Comparison of ENCODE assay signal across 8 cellular contexts in the genomic region with DNA sequence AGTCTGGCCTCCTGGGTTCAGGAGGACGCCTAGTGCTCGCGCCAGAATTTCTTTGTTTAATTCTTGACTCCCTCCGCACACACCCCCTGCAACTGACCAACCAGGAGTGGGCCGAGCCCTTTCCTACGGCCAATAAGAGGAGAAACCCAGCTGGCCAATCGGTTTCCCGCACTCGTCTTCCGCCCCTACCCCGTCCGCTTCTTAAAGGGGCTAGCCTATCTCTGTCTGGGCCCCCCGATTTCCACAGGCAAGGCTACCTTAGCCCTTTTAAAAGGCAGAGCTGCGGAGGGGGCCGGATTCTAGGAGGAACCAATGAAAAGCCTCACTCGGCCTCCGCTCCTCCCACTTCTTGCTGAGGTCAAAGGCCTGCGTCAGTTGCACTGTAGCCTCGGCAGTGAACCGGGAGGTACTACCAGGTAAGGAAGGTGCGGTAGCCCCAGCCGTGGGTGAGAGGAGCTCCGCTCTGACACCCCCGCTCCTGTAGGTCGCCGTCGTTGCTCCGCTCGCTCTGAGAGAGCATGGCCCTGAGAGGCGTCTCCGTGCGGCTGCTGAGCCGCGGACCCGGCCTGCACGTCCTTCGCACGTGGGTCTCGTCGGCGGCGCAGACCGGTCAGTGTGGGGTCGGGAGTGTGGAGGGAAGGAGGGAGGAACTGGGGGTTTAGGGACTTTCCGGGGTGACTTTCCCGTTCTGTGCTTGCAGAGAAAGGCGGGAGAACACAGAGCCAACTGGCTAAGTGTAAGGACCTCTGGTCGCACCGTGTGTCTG. TPM values are rescaled to one million over a fixed set of nuclear protein-coding genes. Genes with fewer than 3 reads are reported as not detected.
DNase-seq lines count a peak whose midpoint lies in the region; ATAC-seq and TF ChIP-seq lines count a peak whose summit lies in the region.

Gene GCDH, plus strand, starts transcription at position 374 of the 766 bp plus-strand sequence. Its CDS starts 145 bp downstream, at position 519.

- H3K4me3 ChIP-seq in HFF-Myc (replicated peaks; ENCODE audit: low read depth, low read length) (peak within 1 kb of the TSS; percentile 78), SK-N-SH (ENCODE audit: low read depth in 2 of 2, low read length in 1 of 2) (peak within 1 kb of the TSS; percentile 80 to 84), gastroesophageal sphincter (peak within 1 kb of the TSS; percentile 73 to 90), neutrophil (ENCODE audit: low read depth in 1 of 2, low read length in 1 of 2) (peak within 1 kb of the TSS; percentile 79 to 82)

- H3K36me3 ChIP-seq in SK-N-SH (replicated peaks in 1 of 2; ENCODE audit: control insufficient read depth in 1 of 2, insufficient read depth in 2 of 2, low read length in 1 of 2) (peaks cover 5 to 6% of the 10 kb centered on the region in 2 experiments), gastroesophageal sphincter (peaks cover 0 to 32% of the 10 kb centered on the region in 2 donors), neutrophil (peaks cover 14% of the 10 kb centered on the region)

- no peaks in the 10 kb centered on the region; the same call in 1 of the 2 replicates for H3K27me3 ChIP-seq in SK-N-SH (ENCODE audit: insufficient read depth)
- H3K27me3 ChIP-seq in gastroesophageal sphincter, result peaks cover 11% of the 10 kb centered on the region
- peaks cover 4% of the 10 kb centered on the region for H3K27me3 ChIP-seq in neutrophil

- 0% methylated on average over 19 of the region's 49 CpGs for WGBS in SK-N-SH (ENCODE audit: low lambda C conversion rate)
- 0% methylated on average over 4 of the region's 49 CpGs; no CpG with 5 or more reads in 1 of the 2 donors for WGBS in gastroesophageal sphincter (ENCODE audit: low coverage in 1 of 2), 2 donors

- CTCF ChIA-PET in SK-N-SH (lab: Yijun Ruan, JAX), result interaction anchor here (1.0 to 2.7 kb wide), 11 partner anchors 10 to 84 kb away, joined by 3 to 13 read pairs (median 3); partner anchors contain the start of genes DNASE2 and RNASEH2A

- TF ChIP-seq CTCF in HFF-Myc (IDR thresholded peaks at IDR 0.05; ENCODE audit: low read depth, low read length, missing control alignments) (no peak), SK-N-SH (IDR thresholded peaks at IDR 0.05) (no peak), gastroesophageal sphincter (IDR thresholded peaks at IDR 0.05) (peak in 1 of 4 experiments; percentile 13), neutrophil (IDR thresholded peaks at IDR 0.05) (peak; percentile 28)

- H3K79me2 ChIP-seq in SK-N-SH (ENCODE audit: insufficient read depth), result peaks cover 13% of the 10 kb centered on the region

- peak within 1 kb of the TSS; percentile 60; the same call in 1 of the 2 replicates for H3K9ac ChIP-seq in SK-N-SH

- POLR2A ChIA-PET in SK-N-SH (lab: Yijun Ruan, JAX), result interaction anchor here (0.5 to 2.3 kb wide), 19 partner anchors 9 to 262 kb away, joined by 3 to 21 read pairs (median 4); partner anchors contain the start of genes CALR, DNASE2, FARSA and JUNB

- H3F3A ChIP-seq in SK-N-SH (replicated peaks; ENCODE audit: insufficient read depth), result peaks cover 4% of the 10 kb centered on the region

- peak; percentile 99 for ATAC-seq in gastroesophageal sphincter

- H3K9me3 ChIP-seq in SK-N-SH (no peaks in the 10 kb centered on the region), gastroesophageal sphincter (no peaks in the 10 kb centered on the region), neutrophil (no peaks in the 10 kb centered on the region)

- peak; percentile 70 to 78 for TF ChIP-seq POLR2A in gastroesophageal sphincter (IDR thresholded peaks at IDR 0.05)

- H3K4me2 ChIP-seq in SK-N-SH, result peak within 1 kb of the TSS; percentile 99

- H4K20me1 ChIP-seq in SK-N-SH (ENCODE audit: insufficient read depth), result no peaks in the 10 kb centered on the region

- no peak within 1 kb of the TSS for H3K27ac ChIP-seq in SK-N-SH (ENCODE audit: low read depth in 2 of 2, low read length in 1 of 2)
- peak within 1 kb of the TSS; percentile 67 to 92 (median 88) for H3K27ac ChIP-seq in gastroesophageal sphincter
- peak within 1 kb of the TSS; percentile 74 for H3K27ac ChIP-seq in neutrophil
- peak within 1 kb of the TSS; percentile 70 for H3K27ac ChIP-seq in substantia nigra (ENCODE audit: low read depth, low read length, poor library complexity, severe bottlenecking)

- peak within 1 kb of the TSS; percentile 72 for H2AFZ ChIP-seq in SK-N-SH (ENCODE audit: low read depth)

- H3K9me2 ChIP-seq in SK-N-SH, result no peaks in the 10 kb centered on the region

- peaks cover 6 to 8% of the 10 kb centered on the region in 2 experiments; a peak in 2 of 4 replicates for H3K4me1 ChIP-seq in SK-N-SH (ENCODE audit: control insufficient read depth in 1 of 2, insufficient read depth in 2 of 2, low read depth in 1 of 2, low read length in 1 of 2)
- H3K4me1 ChIP-seq in gastroesophageal sphincter, result peaks cover 0 to 26% (median 17%) of the 10 kb centered on the region in 3 donors
- H3K4me1 ChIP-seq in neutrophil (ENCODE audit: control insufficient read depth in 1 of 2, insufficient read depth in 1 of 2, low read depth in 1 of 2, low read length in 1 of 2), result peaks cover 13 to 20% of the 10 kb centered on the region in 2 experiments

- DNase-seq in GM04503 (ENCODE audit: low read depth) (peak; percentile 96), HFF-Myc (ENCODE audit: extremely low read depth, low read depth) (peak; percentile 92), NCI-H1048 (lab: John Stamatoyannopoulos, UW) (peak; percentile 99), SK-N-SH (peak; percentile 96), substantia nigra (lab: John Stamatoyannopoulos, UW) (peak; percentile 64 to 100 (median 98))
- peak; percentile 97 for DNase-seq in activated naive CD4-positive, alpha-beta T cell treated with anti-CD3 and anti-CD28 coated beads, Interleukin-2, amount 50 U/mL, for 16 hours

- no peak for TF ChIP-seq EP300 in SK-N-SH (IDR thresholded peaks at IDR 0.05; ENCODE audit: borderline replicate concordance in 1 of 2, low read depth in 1 of 2, low read length in 1 of 2)
- no peak for TF ChIP-seq EP300 in gastroesophageal sphincter (IDR thresholded peaks at IDR 0.05)

- TF ChIP-seq RAD21 in SK-N-SH (IDR thresholded peaks at IDR 0.05; ENCODE audit: low read length), result no peak

TF ChIP-seq in SK-N-SH, 30 proteins besides CTCF, POLR2A, EP300 and RAD21 (continues in another document):
- TF ChIP-seq IRF3 (IDR thresholded peaks at IDR 0.05; ENCODE audit: low read depth, low read length), result no peak; the same call in 1 of the 2 replicates
- peak; percentile 78 for TF ChIP-seq CHD2 (IDR thresholded peaks at IDR 0.05; ENCODE audit: low read length, partially characterized antibody)
- peak; percentile 90 for TF ChIP-seq MAX (IDR thresholded peaks at IDR 0.05; ENCODE audit: low read depth)
- TF ChIP-seq, protein P1, sequence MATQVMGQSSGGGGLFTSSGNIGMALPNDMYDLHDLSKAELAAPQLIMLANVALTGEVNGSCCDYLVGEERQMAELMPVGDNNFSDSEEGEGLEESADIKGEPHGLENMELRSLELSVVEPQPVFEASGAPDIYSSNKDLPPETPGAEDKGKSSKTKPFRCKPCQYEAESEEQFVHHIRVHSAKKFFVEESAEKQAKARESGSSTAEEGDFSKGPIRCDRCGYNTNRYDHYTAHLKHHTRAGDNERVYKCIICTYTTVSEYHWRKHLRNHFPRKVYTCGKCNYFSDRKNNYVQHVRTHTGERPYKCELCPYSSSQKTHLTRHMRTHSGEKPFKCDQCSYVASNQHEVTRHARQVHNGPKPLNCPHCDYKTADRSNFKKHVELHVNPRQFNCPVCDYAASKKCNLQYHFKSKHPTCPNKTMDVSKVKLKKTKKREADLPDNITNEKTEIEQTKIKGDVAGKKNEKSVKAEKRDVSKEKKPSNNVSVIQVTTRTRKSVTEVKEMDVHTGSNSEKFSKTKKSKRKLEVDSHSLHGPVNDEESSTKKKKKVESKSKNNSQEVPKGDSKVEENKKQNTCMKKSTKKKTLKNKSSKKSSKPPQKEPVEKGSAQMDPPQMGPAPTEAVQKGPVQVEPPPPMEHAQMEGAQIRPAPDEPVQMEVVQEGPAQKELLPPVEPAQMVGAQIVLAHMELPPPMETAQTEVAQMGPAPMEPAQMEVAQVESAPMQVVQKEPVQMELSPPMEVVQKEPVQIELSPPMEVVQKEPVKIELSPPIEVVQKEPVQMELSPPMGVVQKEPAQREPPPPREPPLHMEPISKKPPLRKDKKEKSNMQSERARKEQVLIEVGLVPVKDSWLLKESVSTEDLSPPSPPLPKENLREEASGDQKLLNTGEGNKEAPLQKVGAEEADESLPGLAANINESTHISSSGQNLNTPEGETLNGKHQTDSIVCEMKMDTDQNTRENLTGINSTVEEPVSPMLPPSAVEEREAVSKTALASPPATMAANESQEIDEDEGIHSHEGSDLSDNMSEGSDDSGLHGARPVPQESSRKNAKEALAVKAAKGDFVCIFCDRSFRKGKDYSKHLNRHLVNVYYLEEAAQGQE (IDR thresholded peaks at IDR 0.05; ENCODE audit: low read depth, low read length), result 0 out of 2 replicates have a peak, but pooled peaks have one; percentile 16
- 0 out of 2 replicates have a peak, but pooled peaks have one; percentile 17 for TF ChIP-seq GABPA (IDR thresholded peaks at IDR 0.05; ENCODE audit: low read depth)

RNA-seq across cellular contexts. Expression of gene GCDH, which starts in this region (rescaled TPM):
- polyA plus RNA-seq in SK-N-SH (2012; rRNA removed), result 29.4 and 36.6 TPM in 2 replicates
- 13.4 and 24.8 TPM in 2 replicates for polyA plus RNA-seq in SK-N-SH (2012; cell fraction: cytosol; rRNA removed)
- 63.5 and 74.5 TPM in 2 replicates for polyA plus RNA-seq in SK-N-SH (2012; cell fraction: nucleus; rRNA removed)
- 10 to 100 TPM; 46.7 to 87.6 (median 56.3) TPM for total RNA-seq in gastroesophageal sphincter

Comparison
In these comparisons a context has a peak if more than half of its experiments do, and no peak if none do; other contexts are left out.
1. H3K27ac ChIP-seq: peak in gastroesophageal sphincter (4 of 4), neutrophil (single experiment) and substantia nigra (single experiment); none in SK-N-SH (0 of 2).
2. Peak in every context shown above with its lines, with median percentiles within 50 percentile points of each other: DNase-seq and H3K4me3 ChIP-seq.